18 cellular contexts compared by ENCODE assay signal in genomic region chr13:92473736-92474465, GRCh38.
A peak's percentile ranks its signal among the peaks of the same experiment; 100 is the strongest.
DNase-seq lines count a peak whose midpoint lies in the region; ATAC-seq, FAIRE-seq and TF ChIP-seq lines count a peak whose summit lies in the region.
"Had no signal": no experiment of that assay in that cellular context is flagged by ENCODE, and none has a peak within 500 bp of the region (broad histone marks: within the 10 kb centered on the region; RNA-seq: fewer than 3 reads in every experiment).

No MANE protein-coding gene starts in this region.

- H3K79me2 ChIP-seq in HepG2 (ENCODE audit: insufficient read depth, low read length), result no peaks in the 10 kb centered on the region
- H3K79me2 ChIP-seq in K562 (ENCODE audit: control insufficient read depth, insufficient read depth, low read length), result no peaks in the 10 kb centered on the region

- no peak overlapping the region for H2AFZ ChIP-seq in HepG2 (ENCODE audit: low read length)
- no peak overlapping the region for H2AFZ ChIP-seq in K562 (ENCODE audit: low read depth, low read length)

- H3K36me3 ChIP-seq in HepG2 (replicated peaks in 1 of 2; ENCODE audit: control insufficient read depth in 1 of 2, insufficient read depth in 2 of 2, low read length in 2 of 2) (no peaks in the 10 kb centered on the region), right lobe of liver (no peaks in the 10 kb centered on the region), K562 (ENCODE audit: control insufficient read depth, insufficient read depth, low read length) (no peaks in the 10 kb centered on the region)
- H3K36me3 ChIP-seq: BLaER1 had no signal

- H3K4me3 ChIP-seq in HepG2 (replicated peaks in 1 of 3; ENCODE audit: insufficient read depth in 1 of 3, low read depth in 2 of 3, low read length in 3 of 3), result no peak overlapping the region
- no peak overlapping the region for H3K4me3 ChIP-seq in right lobe of liver
- H3K4me3 ChIP-seq in K562, result no peak overlapping the region
- H3K4me3 ChIP-seq: BLaER1 had no signal

- TF ChIP-seq POLR2A in HepG2 (IDR thresholded peaks at IDR 0.05; ENCODE audit: insufficient read depth in 1 of 2, low read depth in 2 of 2, low read length in 2 of 2) (no peak), right lobe of liver (IDR thresholded peaks at IDR 0.05) (no peak), K562 (conservative IDR thresholded peaks at IDR 0.05) (no peak)

- H3K27me3 ChIP-seq in HepG2 (ENCODE audit: control insufficient read depth in 1 of 2, insufficient read depth in 2 of 2, low read length in 2 of 2), result no peaks in the 10 kb centered on the region
- no peaks in the 10 kb centered on the region for H3K27me3 ChIP-seq in right lobe of liver
- H3K27me3 ChIP-seq in K562 (ENCODE audit: control insufficient read depth in 2 of 2, insufficient read depth in 2 of 2, low read length in 2 of 2), result no peaks in the 10 kb centered on the region
- H3K27me3 ChIP-seq: BLaER1 had no signal

- CTCF ChIA-PET in HepG2 (lab: Yijun Ruan, JAX; ENCODE audit: low intra/inter-chr PET ratio, low total read pairs), result no interaction called here
- CTCF ChIA-PET in K562 (lab: Yijun Ruan, JAX; ENCODE audit: low intra/inter-chr PET ratio), result no interaction called here

- H3K4me2 ChIP-seq in HepG2 (ENCODE audit: low read depth, low read length) (no peak overlapping the region), K562 (ENCODE audit: insufficient read depth, low read length) (no peak overlapping the region)
- H3K4me2 ChIP-seq: BLaER1 had no signal

- H3K27ac ChIP-seq in HepG2 (ENCODE audit: extremely low read length, insufficient read depth, low read length) (no peak overlapping the region), right lobe of liver (no peak overlapping the region), K562 (ENCODE audit: extremely low read depth, low read depth, low read length) (no peak overlapping the region)
- H3K27ac ChIP-seq: BLaER1 had no signal

- TF ChIP-seq RAD21 in HepG2 (CRISPR knock-in tag; IDR thresholded peaks at IDR 0.05), result no peak
- no peak for TF ChIP-seq RAD21 in K562 (CRISPR knock-in tag; conservative IDR thresholded peaks at IDR 0.05 in 1 of 2, IDR thresholded peaks at IDR 0.05 in 1 of 2)

- H3K9me3 ChIP-seq in HepG2 (ENCODE audit: low read length), result no peaks in the 10 kb centered on the region
- no peaks in the 10 kb centered on the region for H3K9me3 ChIP-seq in right lobe of liver
- H3K9me3 ChIP-seq in K562 (replicated peaks; ENCODE audit: control insufficient read depth, insufficient read depth, low read depth, low read length), result no peaks in the 10 kb centered on the region; the same call in 1 of the 2 replicates
- H3K9me3 ChIP-seq: BLaER1 had no signal

- no peak for DNase-seq in HepG2 (ENCODE audit: low spot score)
- DNase-seq in right lobe of liver, result no peak
- DNase-seq in K562 (ENCODE audit: extremely low read depth in 1 of 4, low spot score in 3 of 4), result no peak
- peak; percentile 16 for DNase-seq in mucosa of gallbladder (ENCODE audit: low spot score)
- no peak for DNase-seq in NCI-H1694 treated with DMSO at 0.1 percent for 48 hours (lab: John Stamatoyannopoulos, UW)
- DNase-seq in SW 1271 (lab: John Stamatoyannopoulos, UW), result no peak
- no peak for DNase-seq in effector memory CD8-positive, alpha-beta T cell
- DNase-seq: 8988T, AML-193, Calu3, DND-41, GDM1, GOT3, H9, IMR-90 had no signal

- intact Hi-C loops in HepG2 (cut with micrococcal nuclease; ENCODE audit: unreplicated experiment), result no loop called here
- intact Hi-C loops in right lobe of liver (cut with DNase I), result no loop called here
- intact Hi-C loops in K562 (cut with micrococcal nuclease), result no loop called here

- TF ChIP-seq EP300 in HepG2 (IDR thresholded peaks at IDR 0.05; ENCODE audit: low read depth in 2 of 2, low read length in 2 of 2) (no peak), HepG2 (CRISPR knock-in tag; IDR thresholded peaks at IDR 0.05; ENCODE audit: borderline replicate concordance) (no peak), K562 (IDR thresholded peaks at IDR 0.05; ENCODE audit: low read length) (no peak)

- H3K4me1 ChIP-seq in HepG2 (ENCODE audit: insufficient read depth, low read length) (no peaks in the 10 kb centered on the region), right lobe of liver (no peaks in the 10 kb centered on the region), K562 (replicated peaks in 1 of 2; ENCODE audit: control insufficient read depth in 2 of 2, insufficient read depth in 2 of 2, low read length in 2 of 2) (no peaks in the 10 kb centered on the region)
- H3K4me1 ChIP-seq: BLaER1 had no signal

- FAIRE-seq in HepG2 (lab: Jason Lieb, UNC) (no peak), K562 (lab: Jason Lieb, UNC) (no peak)
- FAIRE-seq: GM12892, HTR-8/SVneo had no signal

- no peaks in the 10 kb centered on the region for H3K9me1 ChIP-seq in K562 (ENCODE audit: control insufficient read depth, insufficient read depth, low read length)

- no peak overlapping the region for H3K4me3 Mint-ChIP-seq in effector memory CD8-positive, alpha-beta T cell
- H3K4me3 Mint-ChIP-seq: H9 had no signal

- H3K9me3 Mint-ChIP-seq in effector memory CD8-positive, alpha-beta T cell, result peaks cover 5 to 10% of the 10 kb centered on the region in 2 donors
- H3K9me3 Mint-ChIP-seq: H9 had no signal

- no TSS peak for BruUV-seq in HepG2 (replicated peaks; lab: Mats Ljungman, UMichigan)
- BruUV-seq in K562 (replicated peaks; lab: Mats Ljungman, UMichigan), result no TSS peak

- no peaks in the 10 kb centered on the region for H4K20me1 ChIP-seq in HepG2 (ENCODE audit: insufficient read depth, low read length)
- H4K20me1 ChIP-seq in K562 (replicated peaks; ENCODE audit: control insufficient read depth, insufficient read depth, low read length), result no peaks in the 10 kb centered on the region
- H4K20me1 ChIP-seq: BLaER1 had no signal

- no peak overlapping the region for H3K9ac ChIP-seq in HepG2 (ENCODE audit: insufficient read depth, low read depth, low read length)
- no peak overlapping the region for H3K9ac ChIP-seq in K562 (ENCODE audit: insufficient read depth in 1 of 2, low read depth in 2 of 2, low read length in 2 of 2)
- H3K9ac ChIP-seq: BLaER1 had no signal

- ATAC-seq in HepG2 (peak; percentile 57), right lobe of liver (no peak), K562 (no peak)
- no peak for ATAC-seq in effector memory CD8-positive, alpha-beta T cell (replicated peaks)

- no peaks in the 10 kb centered on the region for H3K27me3 Mint-ChIP-seq in effector memory CD8-positive, alpha-beta T cell

- no peaks in the 10 kb centered on the region for H3K4me1 Mint-ChIP-seq in effector memory CD8-positive, alpha-beta T cell (ENCODE audit: low read depth in 2 of 2)
- H3K4me1 Mint-ChIP-seq: H9 had no signal

- no peak overlapping the region for H3K27ac Mint-ChIP-seq in effector memory CD8-positive, alpha-beta T cell
- H3K27ac Mint-ChIP-seq: H9 had no signal

- TF ChIP-seq CTCF in HepG2 (CRISPR knock-in tag; IDR thresholded peaks at IDR 0.05), result no peak
- no peak for TF ChIP-seq CTCF in right lobe of liver (IDR thresholded peaks at IDR 0.05)
- no peak for TF ChIP-seq CTCF in K562 (IDR thresholded peaks at IDR 0.05 in 2 of 3, conservative IDR thresholded peaks at IDR 0.05 in 1 of 3; ENCODE audit: insufficient read depth in 2 of 3, low read depth in 1 of 3, low read length in 3 of 3)

- in situ Hi-C loops in HepG2 (cut with HindIII; ENCODE audit: extremely low pct_ligation_motif_present, low pct_unique_long_range_greater_than_20kb) (no loop called here), K562 (cut with MboI) (no loop called here)

- no peaks in the 10 kb centered on the region for H3K36me3 Mint-ChIP-seq in effector memory CD8-positive, alpha-beta T cell (ENCODE audit: insufficient read depth)

- POLR2A ChIA-PET in HepG2 (lab: Yijun Ruan, JAX), result no interaction called here
- POLR2A ChIA-PET in K562 (lab: Yijun Ruan, JAX), result interaction anchor here (0.7 kb wide), 1 partner anchor 67 kb away, joined by 5 read pairs; no protein-coding TSS in a partner anchor

- 47% methylated on average over 3 of the region's 3 CpGs for WGBS in HepG2 (ENCODE audit: low lambda C conversion rate)
- 44% methylated on average over 3 of the region's 3 CpGs for WGBS in right lobe of liver (ENCODE audit: insufficient coverage, low coverage, low lambda C conversion rate, missing lambda C conversion rate)
- WGBS in K562 (ENCODE audit: insufficient coverage, low coverage, missing lambda C conversion rate), result under 1% methylated on average over 3 of the region's 3 CpGs

TF ChIP-seq in HepG2, 621 proteins besides CTCF, POLR2A, EP300 and RAD21:
- TF ChIP-seq ZNF782 (CRISPR knock-in tag; IDR thresholded peaks at IDR 0.05; ENCODE audit: borderline replicate concordance) (no peak), ZNF10 (CRISPR knock-in tag; IDR thresholded peaks at IDR 0.05; ENCODE audit: borderline replicate concordance, low read depth) (no peak), EZH2 (conservative IDR thresholded peaks at IDR 0.05; ENCODE audit: low read depth, low read length) (no peak), RBFOX2 (IDR thresholded peaks at IDR 0.05; ENCODE audit: low read depth, low read length) (no peak), ZNF792 (CRISPR knock-in tag; IDR thresholded peaks at IDR 0.05) (no peak), ZNF230 (CRISPR knock-in tag; IDR thresholded peaks at IDR 0.05) (no peak)

TF ChIP-seq in K562, 482 proteins besides CTCF, POLR2A, EP300 and RAD21 (continues in another document):
- TF ChIP-seq THAP7 (CRISPR knock-in tag; IDR thresholded peaks at IDR 0.05) (no peak), ZNF277 (CRISPR knock-in tag; IDR thresholded peaks at IDR 0.05; ENCODE audit: borderline replicate concordance) (0 out of 2 replicates have a peak, but pooled peaks have one; percentile 21)

Comparison
In these comparisons a context has a peak if more than half of its experiments do, and no peak if none do; other contexts are left out.
1. Of the 241 proteins assayed by ChIP-seq in both HepG2 and K562: peak only in HepG2: none; only in K562: PHF21A; in both: none; in neither: 239; mixed calls (peak in some experiments, not most) for 1.